In genomic region chr20:10683537-10683936, GRCh38 we compare ENCODE assay signal across 26 cellular contexts.
"Had no signal": no experiment of that assay in that cellular context is flagged by ENCODE, and none has a peak within 500 bp of the region (broad histone marks: within the 10 kb centered on the region; RNA-seq: fewer than 3 reads in every experiment).

No MANE protein-coding gene starts in this region.

- DNase-seq: stimulated activated CD4-positive, alpha-beta T cell treated with anti-CD3 and anti-CD28 coated beads, Interleukin-2, amount 100 ng/mL, for 24 hours; stimulated activated CD4-positive, alpha-beta T cell treated with anti-CD3 and anti-CD28 coated beads, Interleukin-2, amount 100 ng/mL, for 48 hours; stimulated activated CD4-positive, alpha-beta T cell treated with anti-CD3 and anti-CD28 coated beads, Interleukin-4, amount 100 ng/mL, for 1 hour; stimulated activated CD4-positive, alpha-beta T cell treated with anti-CD3 and anti-CD28 coated beads, Interleukin-4, amount 100 ng/mL, for 24 hours; stimulated activated CD4-positive, alpha-beta T cell treated with anti-CD3 and anti-CD28 coated beads, Interleukin-4, amount 100 ng/mL, for 4 hours; stimulated activated CD8-positive, alpha-beta memory T cell treated with anti-CD3 and anti-CD28 coated beads, Interleukin-4, amount 100 ng/mL, for 48 hours; stimulated activated naive B cell treated with anti-CD40 and anti-IgM and Interleukin-4, amounts not matched to agents 10 μg/mL and 1 μg/mL and 100 μg/mL, for 72 hours; stimulated activated naive CD4-positive, alpha-beta T cell; stimulated activated naive CD4-positive, alpha-beta T cell treated with Interleukin-2 at 50 U/mL for 16 hours; stimulated activated naive CD8-positive, alpha-beta T cell treated with anti-CD3 and anti-CD28 coated beads, Interleukin-15, amount 100 ng/mL, for 72 hours; stimulated activated naive CD8-positive, alpha-beta T cell treated with anti-CD3 and anti-CD28 coated beads, Interleukin-15, Interleukin-2, amounts not matched to agents 100 U/mL and 50 U/mL, for 24 hours; substantia nigra; testis; thyroid gland; tibial artery; transverse colon; trophoblast cell; upper lobe of left lung; upper lobe of right lung; uterus had no signal

- ATAC-seq: stimulated activated effector memory CD8-positive, alpha-beta T cell treated with anti-CD3 and anti-CD28 coated beads, Interleukin-12 subunit alpha, Interleukin-12 subunit beta, amount 100 ng/mL, for 72 hours; stimulated activated memory B cell treated with anti-CD40 and anti-IgM and Interleukin-4, amounts not matched to agents 10 μg/mL and 1 μg/mL and 100 μg/mL, for 72 hours; stimulated activated naive B cell treated with anti-CD40 and anti-IgM and Interleukin-4, amounts not matched to agents 10 μg/mL and 1 μg/mL and 100 μg/mL, for 72 hours; stimulated activated naive CD8-positive, alpha-beta T cell treated with anti-CD3 and anti-CD28 coated beads, Interleukin-15, amount 100 ng/mL, for 72 hours; stimulated activated naive CD8-positive, alpha-beta T cell treated with anti-CD3 and anti-CD28 coated beads, Interleukin-15, Interleukin-2, amounts not matched to agents 100 U/mL and 50 U/mL, for 24 hours; upper lobe of right lung had no signal

- H3K4me1 ChIP-seq: suprapubic skin, testis, tibial artery, tibial nerve, transverse colon, upper lobe of left lung, upper lobe of right lung, uterus, vagina had no signal

- H3K9me3 ChIP-seq: suprapubic skin, testis, thoracic aorta, thyroid gland, tibial artery, transverse colon, upper lobe of left lung, upper lobe of right lung, uterus, vagina had no signal

- H3K27me3 ChIP-seq: suprapubic skin, testis, thyroid gland, tibial artery, tibial nerve, transverse colon, upper lobe of left lung, upper lobe of right lung, uterus, vagina had no signal

- H3K4me3 ChIP-seq: suprapubic skin, testis, thoracic aorta, thyroid gland, tibial artery, tibial nerve, transverse colon, upper lobe of left lung, upper lobe of right lung, uterus, vagina had no signal

- H3K27ac ChIP-seq: suprapubic skin, testis, thoracic aorta, thyroid gland, tibial artery, tibial nerve, transverse colon, upper lobe of left lung, upper lobe of right lung, uterus, vagina had no signal

- H3K36me3 ChIP-seq: suprapubic skin, thoracic aorta, thyroid gland, tibial artery, tibial nerve, transverse colon, upper lobe of left lung, upper lobe of right lung, uterus, vagina had no signal
